1 cellular context compared by ENCODE assay signal in the genomic region with DNA sequence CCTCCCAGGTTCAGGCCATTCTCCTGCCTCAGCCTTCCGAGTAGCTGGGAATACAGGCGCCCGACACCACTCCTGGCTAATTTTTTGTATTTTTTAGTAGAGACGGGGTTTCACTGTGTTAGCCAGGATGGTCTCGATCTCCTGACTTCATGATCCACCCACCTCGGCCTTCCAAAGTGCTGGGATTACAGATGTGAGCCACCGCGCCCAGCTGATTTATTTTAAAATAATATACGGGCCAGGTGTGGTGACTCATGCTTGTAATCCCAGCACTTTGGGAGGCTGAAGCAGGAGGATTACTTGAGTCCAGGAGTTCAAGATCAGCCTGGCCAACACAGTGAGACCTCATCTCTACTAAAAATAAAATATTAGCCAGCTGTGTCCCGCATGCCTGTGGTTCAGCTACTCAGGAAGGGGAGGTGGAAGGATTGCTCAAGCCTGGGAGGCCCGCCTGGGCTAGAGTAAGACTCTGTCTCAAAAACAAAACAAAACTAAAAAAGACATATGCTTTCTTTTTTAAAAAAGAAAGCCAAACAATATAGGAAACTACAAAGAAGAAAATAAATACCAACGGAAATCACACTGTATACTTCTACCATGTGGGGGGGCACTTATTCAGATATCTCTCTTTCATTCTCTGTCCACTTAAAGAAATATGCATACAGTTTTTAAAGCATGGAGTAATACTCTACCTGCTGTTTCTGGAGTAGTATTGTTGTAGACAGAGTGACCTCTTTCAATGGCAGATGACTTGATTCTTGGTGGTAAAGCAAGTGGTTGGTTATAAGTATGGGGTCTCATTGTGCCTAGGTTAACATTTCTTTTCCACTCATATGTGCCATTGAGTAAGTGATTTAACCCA.
TF ChIP-seq lines count a peak whose summit lies in the region.

No MANE protein-coding gene starts in this region.

TF ChIP-seq in GM12878, 131 proteins besides CTCF, POLR2A, EP300 and RAD21 (continued from another document):
- TF ChIP-seq NRF1 (conservative IDR thresholded peaks at IDR 0.05; ENCODE audit: low read depth, low read length) (no peak), SRF (IDR thresholded peaks at IDR 0.05; ENCODE audit: low read depth in 2 of 2, low read length in 2 of 2) (no peak), CHD2 (IDR thresholded peaks at IDR 0.05; ENCODE audit: borderline replicate concordance, low read depth, low read length) (no peak), ATF7 (IDR thresholded peaks at IDR 0.05; ENCODE audit: low read depth) (no peak), HDGF (IDR thresholded peaks at IDR 0.05) (no peak), CREM (IDR thresholded peaks at IDR 0.05; ENCODE audit: low read depth) (no peak), CHD4 (IDR thresholded peaks at IDR 0.05) (no peak)
- TF ChIP-seq, protein P1, sequence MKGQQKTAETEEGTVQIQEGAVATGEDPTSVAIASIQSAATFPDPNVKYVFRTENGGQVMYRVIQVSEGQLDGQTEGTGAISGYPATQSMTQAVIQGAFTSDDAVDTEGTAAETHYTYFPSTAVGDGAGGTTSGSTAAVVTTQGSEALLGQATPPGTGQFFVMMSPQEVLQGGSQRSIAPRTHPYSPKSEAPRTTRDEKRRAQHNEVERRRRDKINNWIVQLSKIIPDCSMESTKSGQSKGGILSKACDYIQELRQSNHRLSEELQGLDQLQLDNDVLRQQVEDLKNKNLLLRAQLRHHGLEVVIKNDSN (IDR thresholded peaks at IDR 0.05; ENCODE audit: borderline replicate concordance, extremely low read length, insufficient read depth, low read depth, low read length): no peak
- TF ChIP-seq, protein P2, sequence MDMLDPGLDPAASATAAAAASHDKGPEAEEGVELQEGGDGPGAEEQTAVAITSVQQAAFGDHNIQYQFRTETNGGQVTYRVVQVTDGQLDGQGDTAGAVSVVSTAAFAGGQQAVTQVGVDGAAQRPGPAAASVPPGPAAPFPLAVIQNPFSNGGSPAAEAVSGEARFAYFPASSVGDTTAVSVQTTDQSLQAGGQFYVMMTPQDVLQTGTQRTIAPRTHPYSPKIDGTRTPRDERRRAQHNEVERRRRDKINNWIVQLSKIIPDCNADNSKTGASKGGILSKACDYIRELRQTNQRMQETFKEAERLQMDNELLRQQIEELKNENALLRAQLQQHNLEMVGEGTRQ (IDR thresholded peaks at IDR 0.05; ENCODE audit: borderline replicate concordance, low read depth, low read length): no peak
- TF ChIP-seq, protein P3, sequence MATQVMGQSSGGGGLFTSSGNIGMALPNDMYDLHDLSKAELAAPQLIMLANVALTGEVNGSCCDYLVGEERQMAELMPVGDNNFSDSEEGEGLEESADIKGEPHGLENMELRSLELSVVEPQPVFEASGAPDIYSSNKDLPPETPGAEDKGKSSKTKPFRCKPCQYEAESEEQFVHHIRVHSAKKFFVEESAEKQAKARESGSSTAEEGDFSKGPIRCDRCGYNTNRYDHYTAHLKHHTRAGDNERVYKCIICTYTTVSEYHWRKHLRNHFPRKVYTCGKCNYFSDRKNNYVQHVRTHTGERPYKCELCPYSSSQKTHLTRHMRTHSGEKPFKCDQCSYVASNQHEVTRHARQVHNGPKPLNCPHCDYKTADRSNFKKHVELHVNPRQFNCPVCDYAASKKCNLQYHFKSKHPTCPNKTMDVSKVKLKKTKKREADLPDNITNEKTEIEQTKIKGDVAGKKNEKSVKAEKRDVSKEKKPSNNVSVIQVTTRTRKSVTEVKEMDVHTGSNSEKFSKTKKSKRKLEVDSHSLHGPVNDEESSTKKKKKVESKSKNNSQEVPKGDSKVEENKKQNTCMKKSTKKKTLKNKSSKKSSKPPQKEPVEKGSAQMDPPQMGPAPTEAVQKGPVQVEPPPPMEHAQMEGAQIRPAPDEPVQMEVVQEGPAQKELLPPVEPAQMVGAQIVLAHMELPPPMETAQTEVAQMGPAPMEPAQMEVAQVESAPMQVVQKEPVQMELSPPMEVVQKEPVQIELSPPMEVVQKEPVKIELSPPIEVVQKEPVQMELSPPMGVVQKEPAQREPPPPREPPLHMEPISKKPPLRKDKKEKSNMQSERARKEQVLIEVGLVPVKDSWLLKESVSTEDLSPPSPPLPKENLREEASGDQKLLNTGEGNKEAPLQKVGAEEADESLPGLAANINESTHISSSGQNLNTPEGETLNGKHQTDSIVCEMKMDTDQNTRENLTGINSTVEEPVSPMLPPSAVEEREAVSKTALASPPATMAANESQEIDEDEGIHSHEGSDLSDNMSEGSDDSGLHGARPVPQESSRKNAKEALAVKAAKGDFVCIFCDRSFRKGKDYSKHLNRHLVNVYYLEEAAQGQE (IDR thresholded peaks at IDR 0.05; ENCODE audit: low read depth, low read length): no peak
TF ChIP-seq in GM12878: peak in this region for 0.
